Comparison of ENCODE assay signal across 23 cellular contexts in the genomic region with DNA sequence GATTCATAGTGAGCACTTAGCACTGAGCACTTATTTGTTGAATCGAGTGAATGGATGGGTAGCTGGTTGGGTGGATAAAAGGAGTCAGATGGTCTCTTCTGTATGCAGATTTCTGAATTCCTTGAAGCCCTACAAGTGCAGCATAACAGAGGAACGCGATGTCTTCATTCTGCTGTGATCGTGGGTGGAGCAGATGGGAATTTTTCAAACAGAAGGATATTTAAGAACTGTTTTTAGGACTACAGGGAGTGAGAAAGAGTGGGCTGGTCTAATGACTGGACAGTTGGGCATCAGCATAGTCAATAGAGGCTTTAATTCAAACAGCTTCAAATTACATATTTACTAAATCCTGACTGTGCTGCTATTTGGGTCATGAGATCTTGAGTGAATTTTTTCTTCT.
"Had no signal": no experiment of that assay in that cellular context is flagged by ENCODE, and none has a peak within 500 bp of the region (broad histone marks: within the 10 kb centered on the region; RNA-seq: fewer than 3 reads in every experiment).

No MANE protein-coding gene starts in this region.

- H3K9me3 ChIP-seq: gastrocnemius medialis, left lung, ovary, psoas muscle, thyroid gland, vagina had no signal

- H3K27ac ChIP-seq: coronary artery, gastrocnemius medialis, left lung, ovary, psoas muscle, thyroid gland, vagina had no signal

- H3K4me1 ChIP-seq: gastrocnemius medialis, left lung, psoas muscle, thyroid gland had no signal

- ATAC-seq: effector memory CD8-positive, alpha-beta T cell; gastrocnemius medialis; left cardiac atrium; left lung; naive thymus-derived CD4-positive, alpha-beta T cell; psoas muscle; right cardiac atrium; stimulated activated naive CD8-positive, alpha-beta T cell treated with anti-CD3 and anti-CD28 coated beads, Interleukin-15, amount 100 ng/mL, for 72 hours had no signal

- DNase-seq: effector memory CD8-positive, alpha-beta T cell; foreskin fibroblast; gastrocnemius medialis; head of caudate nucleus; left cardiac atrium; left lung; mesendoderm; midbrain; naive thymus-derived CD4-positive, alpha-beta T cell; nucleus accumbens; ovary; psoas muscle; right cardiac atrium; small intestine; stimulated activated CD4-positive, alpha-beta T cell treated with anti-CD3 and anti-CD28 coated beads, Interleukin-12 subunit alpha, Interleukin-12 subunit beta, amount 100 ng/mL, for 4 hours; stimulated activated CD4-positive, alpha-beta T cell treated with anti-CD3 and anti-CD28 coated beads, Interleukin-1b, Interleukin-23, amount 100 ng/mL, for 48 hours; stimulated activated CD4-positive, alpha-beta T cell treated with anti-CD3 and anti-CD28 coated beads, Interleukin-4, amount 100 ng/mL, for 1 hour; stimulated activated CD8-positive, alpha-beta memory T cell treated with anti-CD3 and anti-CD28 coated beads, Interleukin-4, amount 100 ng/mL, for 48 hours; stimulated activated naive CD4-positive, alpha-beta T cell; stimulated activated naive CD8-positive, alpha-beta T cell treated with anti-CD3 and anti-CD28 coated beads, Interleukin-15, amount 100 ng/mL, for 72 hours; thyroid gland had no signal

- H3K27me3 ChIP-seq: gastrocnemius medialis, left lung, ovary, thyroid gland, vagina had no signal

- H3K4me3 ChIP-seq: coronary artery, gastrocnemius medialis, left lung, ovary, psoas muscle, thyroid gland, vagina had no signal

- H3K36me3 ChIP-seq: gastrocnemius medialis, left lung, ovary, thyroid gland, vagina had no signal
